8 cellular contexts compared by ENCODE assay signal in genomic region chr3:69410301-69410700, GRCh38. TPM values are rescaled to one million over a fixed set of nuclear protein-coding genes. Genes with fewer than 3 reads are reported as not detected.
DNase-seq lines count a peak whose midpoint lies in the region; ATAC-seq and TF ChIP-seq lines count a peak whose summit lies in the region.

No MANE protein-coding gene starts in this region.

- H3K27me3 Mint-ChIP-seq in CD14-positive monocyte (ENCODE audit: low read depth in 3 of 3), result no peaks in the 10 kb centered on the region
- peaks cover 5% of the 10 kb centered on the region for H3K27me3 Mint-ChIP-seq in activated CD8-positive, alpha-beta memory T cell treated with anti-CD3 and anti-CD28 coated beads, Interleukin-2, amount 10 ng/mL, durations not matched to agents 7 days and 5 days
- peaks cover 0 to 3% of the 10 kb centered on the region in 2 donors for H3K27me3 Mint-ChIP-seq in natural killer cell (ENCODE audit: low read depth in 2 of 2)

- WGBS in stomach, 5 donors, result 20 to 29% (median 26%) methylated on average over 8 of the region's 8 CpGs

- TF ChIP-seq POLR2A in stomach (IDR thresholded peaks at IDR 0.05), result no peak

- H3K9me3 Mint-ChIP-seq in CD14-positive monocyte, result peaks cover 0 to 2% (median under 1%) of the 10 kb centered on the region in 7 donors
- H3K9me3 Mint-ChIP-seq in activated CD8-positive, alpha-beta memory T cell treated with anti-CD3 and anti-CD28 coated beads, Interleukin-2, amount 10 ng/mL, durations not matched to agents 7 days and 5 days (ENCODE audit: low read depth), result no peaks in the 10 kb centered on the region
- no peaks in the 10 kb centered on the region for H3K9me3 Mint-ChIP-seq in natural killer cell

- H3K4me1 Mint-ChIP-seq in CD14-positive monocyte (peaks cover 9% of the 10 kb centered on the region), natural killer cell (peaks cover 0 to 6% of the 10 kb centered on the region in 2 donors)
- H3K4me1 Mint-ChIP-seq in activated CD8-positive, alpha-beta memory T cell treated with anti-CD3 and anti-CD28 coated beads, Interleukin-2, amount 10 ng/mL, durations not matched to agents 7 days and 5 days, result peaks cover 2% of the 10 kb centered on the region

- H3K36me3 ChIP-seq in NT2/D1 (ENCODE audit: insufficient read depth, insufficient read length, low read length) (no peaks in the 10 kb centered on the region), stomach (no peaks in the 10 kb centered on the region)

- TF ChIP-seq CTCF in CD14-positive monocyte (IDR thresholded peaks at IDR 0.05) (peak; percentile 81), natural killer cell (IDR thresholded peaks at IDR 0.05) (peak; percentile 88), stomach (IDR thresholded peaks at IDR 0.05) (peak in 5 of 7 experiments; percentile 71 to 87 (median 81))

- ATAC-seq in GM19023 (IDR thresholded peaks at IDR 0.05; ENCODE audit: unreplicated experiment), result peak; percentile 98
- peak; percentile 97 for ATAC-seq in HG03159 (IDR thresholded peaks at IDR 0.05; ENCODE audit: unreplicated experiment)
- peak; percentile 94 for ATAC-seq in activated CD8-positive, alpha-beta memory T cell treated with anti-CD3 and anti-CD28 coated beads, Interleukin-2, amount 10 ng/mL, durations not matched to agents 7 days and 5 days
- peak; percentile 86 to 99 (median 98) for ATAC-seq in natural killer cell

- H3K27me3 ChIP-seq in NT2/D1 (ENCODE audit: insufficient read depth, insufficient read length) (no peaks in the 10 kb centered on the region), stomach (peaks cover 0 to 6% (median 0%) of the 10 kb centered on the region in 3 donors)

- H3K27ac Mint-ChIP-seq in CD14-positive monocyte, result peak overlapping the region in 1 of 7 donors; percentile 2
- H3K27ac Mint-ChIP-seq in activated CD8-positive, alpha-beta memory T cell treated with anti-CD3 and anti-CD28 coated beads, Interleukin-2, amount 10 ng/mL, durations not matched to agents 7 days and 5 days, result no peak overlapping the region
- no peak overlapping the region for H3K27ac Mint-ChIP-seq in natural killer cell

- H3K4me3 Mint-ChIP-seq in CD14-positive monocyte (no peak overlapping the region), natural killer cell (no peak overlapping the region)
- H3K4me3 Mint-ChIP-seq in activated CD8-positive, alpha-beta memory T cell treated with anti-CD3 and anti-CD28 coated beads, Interleukin-2, amount 10 ng/mL, durations not matched to agents 7 days and 5 days, result no peak overlapping the region

- intact Hi-C loops in CD14-positive monocyte (cut with micrococcal nuclease), result loop anchor here (10.0 kb wide), 1 partner anchor 246 kb away; no protein-coding TSS in a partner anchor
- intact Hi-C loops in natural killer cell (cut with micrococcal nuclease), result loop anchor here (1.0 kb wide), 2 partner anchors 86 to 248 kb away; no protein-coding TSS in a partner anchor
- intact Hi-C loops in stomach (cut with DNase I; ENCODE audit: low total_unique reads), result loop anchor here (5.0 kb wide), 1 partner anchor 248 kb away; no protein-coding TSS in a partner anchor

- H3K36me3 Mint-ChIP-seq in CD14-positive monocyte, result peaks cover 13 to 20% of the 10 kb centered on the region in 2 donors
- no peaks in the 10 kb centered on the region for H3K36me3 Mint-ChIP-seq in activated CD8-positive, alpha-beta memory T cell treated with anti-CD3 and anti-CD28 coated beads, Interleukin-2, amount 10 ng/mL, durations not matched to agents 7 days and 5 days
- no peaks in the 10 kb centered on the region for H3K36me3 Mint-ChIP-seq in natural killer cell

- H3K9me3 ChIP-seq in NT2/D1 (ENCODE audit: insufficient read depth, low read length) (peaks cover 3% of the 10 kb centered on the region; the same call in 1 of the 2 replicates), stomach (peaks cover 0 to 2% (median under 1%) of the 10 kb centered on the region in 4 donors)

- H3K4me1 ChIP-seq in NT2/D1 (ENCODE audit: insufficient read depth, insufficient read length) (no peaks in the 10 kb centered on the region), stomach (peaks cover 0 to 4% (median 0%) of the 10 kb centered on the region in 4 donors)

- H3K4me3 ChIP-seq in NT2/D1 (ENCODE audit: insufficient read length, low read depth) (no peak overlapping the region), stomach (no peak overlapping the region)

- H3K9ac ChIP-seq in NT2/D1 (ENCODE audit: insufficient read length, low read depth), result no peak overlapping the region

- H3K27ac ChIP-seq in epithelial cell of prostate, result peak overlapping the region; percentile 90
- peak overlapping the region in 3 of 5 donors; percentile 8 to 17 (median 15) for H3K27ac ChIP-seq in stomach

- CTCF ChIA-PET in activated CD8-positive, alpha-beta memory T cell treated with anti-CD3 and anti-CD28 coated beads, Interleukin-2, amount 10 ng/mL, durations not matched to agents 7 days and 5 days (lab: Charles Lee), result interaction anchor here (0.7 to 2.3 kb wide), 22 partner anchors 8 to 310 kb away, joined by 3 to 22 read pairs (median 4); no protein-coding TSS in a partner anchor

- peak; percentile 69 for DNase-seq in CD14-positive monocyte (ENCODE audit: low spot score)
- DNase-seq in NT2/D1 (ENCODE audit: low read depth, low spot score), result peak; percentile 33
- peak; percentile 80 for DNase-seq in activated CD8-positive, alpha-beta memory T cell treated with anti-CD3 and anti-CD28 coated beads, Interleukin-2, amount 10 ng/mL, durations not matched to agents 7 days and 5 days
- no peak for DNase-seq in epithelial cell of prostate (ENCODE audit: low read depth, low spot score)
- peak; percentile 43 for DNase-seq in natural killer cell
- DNase-seq in stomach, result peak; percentile 75

- no peak for TF ChIP-seq EP300 in stomach (IDR thresholded peaks at IDR 0.05)

RNA-seq across cellular contexts. Expression of gene FRMD4B, which starts 24.4 kb away (rescaled TPM):
- polyA plus RNA-seq in CD14-positive monocyte (10 to 100 TPM; 19.6 to 21.0 TPM), stomach (10 to 100 TPM in 1 of 3 donors, 1 to 10 TPM in 2; 5.2 to 17.7 (median 8.2) TPM)
- total RNA-seq in activated CD8-positive, alpha-beta memory T cell treated with anti-CD3 and anti-CD28 coated beads, Interleukin-2, amount 10 ng/mL, durations not matched to agents 7 days and 5 days, result 10 to 100 TPM; 55.8 to 68.2 TPM
- total RNA-seq in natural killer cell (10 to 100 TPM in 1 of 3 donors, 1 to 10 TPM in 2; 8.5 to 19.8 (median 9.4) TPM), stomach (10 to 100 TPM in 4 of 5 donors, 1 to 10 TPM in 1; 5.3 to 35.6 (median 28.8) TPM)
